ENCODE assay signal across 16 cellular contexts in the genomic region with DNA sequence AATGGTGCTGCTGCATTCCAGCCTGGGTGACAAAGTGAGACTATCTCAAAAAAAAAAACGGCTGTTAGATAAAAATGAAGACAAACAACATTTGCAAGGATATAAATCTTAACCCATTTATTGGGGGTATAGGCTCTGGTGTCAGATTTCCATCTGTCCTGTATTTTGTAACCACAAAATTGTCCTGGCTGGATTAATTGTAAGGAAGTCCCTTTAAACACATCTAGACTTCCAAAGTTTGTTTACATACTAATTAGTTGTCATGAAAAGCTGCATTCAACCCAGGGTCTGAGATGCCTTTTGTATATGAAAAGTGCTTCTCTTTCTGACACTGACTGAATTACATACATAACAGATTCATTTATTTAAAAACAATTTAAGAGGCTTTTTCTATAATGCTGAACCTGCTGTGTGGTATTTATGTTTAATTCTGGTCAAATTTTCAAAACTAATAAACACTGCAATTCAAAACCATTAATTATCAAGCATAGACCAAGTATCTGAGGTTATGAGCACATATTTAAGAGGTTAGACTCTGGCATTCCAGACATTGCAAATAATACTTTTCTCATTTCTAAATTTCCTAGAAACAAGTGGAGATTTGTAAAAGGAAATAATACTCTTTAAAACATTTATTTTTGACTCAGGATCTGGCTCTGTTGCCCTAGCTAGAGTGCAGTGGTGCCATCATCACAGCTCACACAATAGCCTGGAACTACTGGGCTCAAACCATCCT. TPM values are rescaled to one million over a fixed set of nuclear protein-coding genes. Genes with fewer than 3 reads are reported as not detected.
DNase-seq lines count a peak whose midpoint lies in the region.
"Had no signal": no experiment of that assay in that cellular context is flagged by ENCODE, and none has a peak within 500 bp of the region (broad histone marks: within the 10 kb centered on the region; RNA-seq: fewer than 3 reads in every experiment).

No MANE protein-coding gene starts in this region.

- peak; percentile 13 for DNase-seq in NCI-H2029 (lab: John Stamatoyannopoulos, UW)
- DNase-seq in NCI-H2029 treated with DMSO at 0.1 percent for 48 hours (lab: John Stamatoyannopoulos, UW), result no peak
- DNase-seq in NCI-H748 treated with DMSO at 0.1 percent for 48 hours (lab: John Stamatoyannopoulos, UW), result peak; percentile 78
- DNase-seq in foreskin melanocyte, result peak; percentile 54
- no peak for DNase-seq in putamen (ENCODE audit: low spot score)
- DNase-seq in inferior parietal cortex (ENCODE audit: extremely low spot score), result no peak
- DNase-seq in mesenteric fat pad (ENCODE audit: low spot score), result no peak
- DNase-seq: activated T-cell treated with anti-CD3 and anti-CD28 coated beads, Interleukin-2, amount 50 U/mL, for 24 hours; adrenal gland; Caco-2; esophagus squamous epithelium; HCEC 1CT; NCI-H345; nephron progenitor cell; T-helper 1 cell had no signal

- peak overlapping the region; percentile 49 for H3K27ac ChIP-seq in temporal lobe (ENCODE audit: low read depth, low read length)
- H3K27ac ChIP-seq: esophagus squamous epithelium had no signal

RNA-seq across cellular contexts. Expression of a gene that starts 17.5 kb away (rescaled TPM):
- total RNA-seq in temporal lobe (24.6 TPM), mesenteric fat pad (73.4 TPM)

Comparison
In these comparisons a context has a peak if more than half of its experiments do, and no peak if none do; other contexts are left out.
1. DNase-seq: peak in NCI-H2029 (single experiment), NCI-H748 treated with DMSO at 0.1 percent for 48 hours (single experiment) and foreskin melanocyte (single experiment); none in NCI-H2029 treated with DMSO at 0.1 percent for 48 hours (single experiment), putamen (single experiment), inferior parietal cortex (single experiment) and mesenteric fat pad (single experiment).